Comparison of ENCODE assay signal across 2 cellular contexts in the genomic region with DNA sequence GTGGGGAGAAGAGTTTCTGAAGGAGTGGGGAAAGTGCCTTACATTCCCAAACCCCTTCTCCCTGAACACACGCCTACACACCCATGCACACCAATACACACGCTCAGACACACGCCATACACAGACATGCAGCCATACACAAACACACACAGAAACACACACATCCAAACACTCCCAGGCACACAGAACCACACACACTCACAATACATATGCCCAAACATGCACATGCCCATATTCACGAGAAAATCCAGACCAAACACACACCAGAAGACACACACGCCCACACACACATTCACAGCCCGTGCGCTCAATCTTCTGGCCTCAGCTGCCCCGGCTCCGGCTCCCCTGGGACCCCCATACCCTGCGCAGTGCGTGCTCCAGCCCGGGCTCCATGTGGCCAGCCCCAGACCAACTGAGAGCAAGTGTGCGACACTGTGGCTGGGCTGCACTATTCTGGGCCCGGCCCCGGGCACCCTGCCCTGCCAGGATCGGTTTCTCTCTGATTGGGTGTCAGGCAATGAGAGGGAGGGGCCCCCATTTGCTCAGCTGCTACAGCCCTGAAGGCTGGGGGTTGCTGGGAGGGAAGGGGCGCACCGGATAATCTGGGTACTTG.
TF ChIP-seq lines count a peak whose summit lies in the region.

Gene PRKAG3, minus strand, starts transcription at position 426 of the 613 bp plus-strand sequence.

TF ChIP-seq in HCT116, 20 proteins besides CTCF, POLR2A, EP300 and RAD21 (continued from another document):
- no peak for TF ChIP-seq ZBTB33 (IDR thresholded peaks at IDR 0.05; ENCODE audit: extremely low read depth, insufficient replicate concordance, low read length)
- no peak for TF ChIP-seq ZFX (IDR thresholded peaks at IDR 0.05)
- TF ChIP-seq ELF1 (IDR thresholded peaks at IDR 0.05; ENCODE audit: borderline replicate concordance, low read depth), result no peak
- TF ChIP-seq, protein P1, sequence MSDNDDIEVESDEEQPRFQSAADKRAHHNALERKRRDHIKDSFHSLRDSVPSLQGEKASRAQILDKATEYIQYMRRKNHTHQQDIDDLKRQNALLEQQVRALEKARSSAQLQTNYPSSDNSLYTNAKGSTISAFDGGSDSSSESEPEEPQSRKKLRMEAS (IDR thresholded peaks at IDR 0.05), result no peak
- no peak for TF ChIP-seq ZNF274 (IDR thresholded peaks at IDR 0.05; ENCODE audit: low read depth, low read length)
- TF ChIP-seq CEBPB (IDR thresholded peaks at IDR 0.05; ENCODE audit: low read depth), result no peak

TF ChIP-seq in SK-N-SH, 30 proteins besides CTCF, POLR2A, EP300 and RAD21:
- TF ChIP-seq REST (IDR thresholded peaks at IDR 0.05; ENCODE audit: low read depth, low read length), result no peak
- TF ChIP-seq MEF2A (IDR thresholded peaks at IDR 0.05; ENCODE audit: borderline replicate concordance, low read depth), result no peak
- TF ChIP-seq ZBTB33 (IDR thresholded peaks at IDR 0.05; ENCODE audit: borderline replicate concordance, low read depth), result no peak
- TF ChIP-seq GATA2 (CRISPR knock-in tag; IDR thresholded peaks at IDR 0.05), result no peak
- no peak for TF ChIP-seq IRF3 (IDR thresholded peaks at IDR 0.05; ENCODE audit: low read depth, low read length)
- no peak for TF ChIP-seq YY1 (IDR thresholded peaks at IDR 0.05; ENCODE audit: low read depth)
- TF ChIP-seq, protein P2, sequence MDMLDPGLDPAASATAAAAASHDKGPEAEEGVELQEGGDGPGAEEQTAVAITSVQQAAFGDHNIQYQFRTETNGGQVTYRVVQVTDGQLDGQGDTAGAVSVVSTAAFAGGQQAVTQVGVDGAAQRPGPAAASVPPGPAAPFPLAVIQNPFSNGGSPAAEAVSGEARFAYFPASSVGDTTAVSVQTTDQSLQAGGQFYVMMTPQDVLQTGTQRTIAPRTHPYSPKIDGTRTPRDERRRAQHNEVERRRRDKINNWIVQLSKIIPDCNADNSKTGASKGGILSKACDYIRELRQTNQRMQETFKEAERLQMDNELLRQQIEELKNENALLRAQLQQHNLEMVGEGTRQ (IDR thresholded peaks at IDR 0.05; ENCODE audit: borderline replicate concordance, low read depth, low read length), result no peak
- TF ChIP-seq SIN3A (IDR thresholded peaks at IDR 0.05; ENCODE audit: borderline replicate concordance, low read depth, low read length), result no peak
- no peak for TF ChIP-seq TCF12 (IDR thresholded peaks at IDR 0.05)
- no peak for TF ChIP-seq ELF1 (IDR thresholded peaks at IDR 0.05)
- TF ChIP-seq, protein P1 (IDR thresholded peaks at IDR 0.05; ENCODE audit: low read depth), result no peak
- TF ChIP-seq NRF1 (IDR thresholded peaks at IDR 0.05; ENCODE audit: low read depth, low read length), result no peak
- TF ChIP-seq GABPA (IDR thresholded peaks at IDR 0.05; ENCODE audit: low read depth), result no peak
- no peak for TF ChIP-seq RCOR1 (IDR thresholded peaks at IDR 0.05; ENCODE audit: low read length)
